ENCODE assay signal across 9 cellular contexts in genomic region chr1:145956361-145956760, GRCh38. TPM values are rescaled to one million over a fixed set of nuclear protein-coding genes. Genes with fewer than 3 reads are reported as not detected.
DNase-seq lines count a peak whose midpoint lies in the region; ATAC-seq and TF ChIP-seq lines count a peak whose summit lies in the region.
"Had no signal": no experiment of that assay in that cellular context is flagged by ENCODE, and none has a peak within 500 bp of the region (broad histone marks: within the 10 kb centered on the region; RNA-seq: fewer than 3 reads in every experiment).

No MANE protein-coding gene starts in this region.

- no peak for TF ChIP-seq CTCF in HFF-Myc (IDR thresholded peaks at IDR 0.05; ENCODE audit: low read depth, low read length, missing control alignments)

- no peak for ATAC-seq in activated CD8-positive, alpha-beta T cell treated with anti-CD3 and anti-CD28 coated beads, Interleukin-2, amount 10 ng/mL, durations not matched to agents 7 days and 5 days
- ATAC-seq in stimulated activated naive B cell treated with anti-CD40 and anti-IgM and Interleukin-4, amounts not matched to agents 10 μg/mL and 1 μg/mL and 100 μg/mL, for 72 hours (replicated peaks) = no peak
- no peak for ATAC-seq in GM18858 (IDR thresholded peaks at IDR 0.05; ENCODE audit: unreplicated experiment)

- DNase-seq in HFF-Myc (ENCODE audit: extremely low read depth, low read depth) (no peak), hippocampal formation (lab: John Stamatoyannopoulos, UW) (no peak)
- DNase-seq in activated CD8-positive, alpha-beta T cell treated with anti-CD3 and anti-CD28 coated beads, Interleukin-2, amount 10 ng/mL, durations not matched to agents 7 days and 5 days = no peak
- no peak for DNase-seq in stimulated activated naive B cell treated with anti-CD40 and anti-IgM and Interleukin-4, amounts not matched to agents 10 μg/mL and 1 μg/mL and 100 μg/mL, for 72 hours
- no peak for DNase-seq in stimulated activated CD4-positive, alpha-beta T cell treated with anti-CD3 and anti-CD28 coated beads, Interleukin-15, amount 100 ng/mL, for 24 hours
- DNase-seq: stimulated activated CD4-positive, alpha-beta T cell treated with anti-CD3 and anti-CD28 coated beads, Interleukin-4, amount 100 ng/mL, for 4 hours; SW 1271 had no signal

- H3K9ac ChIP-seq in iPS-20b (ENCODE audit: low read depth, low read length) = no peak overlapping the region

- H3K27ac ChIP-seq in iPS-20b (ENCODE audit: low read length) = no peak overlapping the region

- peaks cover 18% of the 10 kb centered on the region for H3K36me3 Mint-ChIP-seq in activated CD8-positive, alpha-beta T cell treated with anti-CD3 and anti-CD28 coated beads, Interleukin-2, amount 10 ng/mL, durations not matched to agents 7 days and 5 days (ENCODE audit: low read depth)
- H3K36me3 Mint-ChIP-seq in stimulated activated naive B cell treated with anti-CD40 and anti-IgM and Interleukin-4, amounts not matched to agents 10 μg/mL and 1 μg/mL and 100 μg/mL, for 72 hours = peaks cover 7 to 10% of the 10 kb centered on the region in 2 donors

- POLR2A ChIA-PET in activated CD8-positive, alpha-beta T cell treated with anti-CD3 and anti-CD28 coated beads, Interleukin-2, amount 10 ng/mL, durations not matched to agents 7 days and 5 days (lab: Charles Lee) = interaction anchor here (0.6 to 3.4 kb wide), 5 partner anchors 13 to 40 kb away, joined by 3 to 42 read pairs (median 4); partner anchors contain the start of genes PEX11B, RBM8A and TXNIP

- no peaks in the 10 kb centered on the region for H3K9me3 Mint-ChIP-seq in activated CD8-positive, alpha-beta T cell treated with anti-CD3 and anti-CD28 coated beads, Interleukin-2, amount 10 ng/mL, durations not matched to agents 7 days and 5 days (ENCODE audit: insufficient read depth)
- H3K9me3 Mint-ChIP-seq in stimulated activated naive B cell treated with anti-CD40 and anti-IgM and Interleukin-4, amounts not matched to agents 10 μg/mL and 1 μg/mL and 100 μg/mL, for 72 hours = no peaks in the 10 kb centered on the region

- H3K4me3 ChIP-seq in HFF-Myc (replicated peaks; ENCODE audit: low read depth, low read length) (peak overlapping the region; percentile 56), iPS-20b (ENCODE audit: low read length) (peak overlapping the region; percentile 81; the same call in 1 of the 2 replicates)

- peaks cover 5% of the 10 kb centered on the region; the same call in 1 of the 2 replicates for H3K4me1 ChIP-seq in iPS-20b (ENCODE audit: insufficient read depth, low read length)

- peak overlapping the region; percentile 85 for H3K4me3 Mint-ChIP-seq in activated CD8-positive, alpha-beta T cell treated with anti-CD3 and anti-CD28 coated beads, Interleukin-2, amount 10 ng/mL, durations not matched to agents 7 days and 5 days
- peak overlapping the region; percentile 82 to 85 for H3K4me3 Mint-ChIP-seq in stimulated activated naive B cell treated with anti-CD40 and anti-IgM and Interleukin-4, amounts not matched to agents 10 μg/mL and 1 μg/mL and 100 μg/mL, for 72 hours

- no peaks in the 10 kb centered on the region for H3K27me3 Mint-ChIP-seq in activated CD8-positive, alpha-beta T cell treated with anti-CD3 and anti-CD28 coated beads, Interleukin-2, amount 10 ng/mL, durations not matched to agents 7 days and 5 days (ENCODE audit: low read depth)
- no peaks in the 10 kb centered on the region for H3K27me3 Mint-ChIP-seq in stimulated activated naive B cell treated with anti-CD40 and anti-IgM and Interleukin-4, amounts not matched to agents 10 μg/mL and 1 μg/mL and 100 μg/mL, for 72 hours

- H3K27ac Mint-ChIP-seq in activated CD8-positive, alpha-beta T cell treated with anti-CD3 and anti-CD28 coated beads, Interleukin-2, amount 10 ng/mL, durations not matched to agents 7 days and 5 days = peak overlapping the region; percentile 84
- no peak overlapping the region for H3K27ac Mint-ChIP-seq in stimulated activated naive B cell treated with anti-CD40 and anti-IgM and Interleukin-4, amounts not matched to agents 10 μg/mL and 1 μg/mL and 100 μg/mL, for 72 hours

- H3K27me3 ChIP-seq in iPS-20b (ENCODE audit: insufficient read depth, low read length) = peaks cover 67% of the 10 kb centered on the region

- H3K36me3 ChIP-seq in iPS-20b (ENCODE audit: insufficient read depth, low read depth, low read length) = no peaks in the 10 kb centered on the region

- H3K4me1 Mint-ChIP-seq in activated CD8-positive, alpha-beta T cell treated with anti-CD3 and anti-CD28 coated beads, Interleukin-2, amount 10 ng/mL, durations not matched to agents 7 days and 5 days (ENCODE audit: low read depth) = peaks cover 60% of the 10 kb centered on the region
- H3K4me1 Mint-ChIP-seq in stimulated activated naive B cell treated with anti-CD40 and anti-IgM and Interleukin-4, amounts not matched to agents 10 μg/mL and 1 μg/mL and 100 μg/mL, for 72 hours = peaks cover 35 to 76% of the 10 kb centered on the region in 2 donors

- H3K9me3 ChIP-seq in iPS-20b (ENCODE audit: insufficient read depth, low read depth, low read length) = no peaks in the 10 kb centered on the region; the same call in 1 of the 2 replicates

- CTCF ChIA-PET in activated CD8-positive, alpha-beta T cell treated with anti-CD3 and anti-CD28 coated beads, Interleukin-2, amount 10 ng/mL, durations not matched to agents 7 days and 5 days (lab: Charles Lee) = interaction anchor here (1.0 to 7.3 kb wide), 5 partner anchors 13 to 111 kb away, joined by 3 to 46 read pairs (median 7); partner anchors contain the start of genes NUDT17 and RBM8A

RNA-seq across cellular contexts. Expression of gene LIX1L, which starts 1.5 kb away (rescaled TPM):
- total RNA-seq in activated CD8-positive, alpha-beta T cell treated with anti-CD3 and anti-CD28 coated beads, Interleukin-2, amount 10 ng/mL, durations not matched to agents 7 days and 5 days = 10 to 100 TPM; 45.8 to 48.4 TPM

RNA-seq across cellular contexts. Expression of gene ANKRD34A, which starts 8.0 kb away (rescaled TPM):
- total RNA-seq in activated CD8-positive, alpha-beta T cell treated with anti-CD3 and anti-CD28 coated beads, Interleukin-2, amount 10 ng/mL, durations not matched to agents 7 days and 5 days = 1 to 10 TPM; 1.8 to 2.4 TPM

RNA-seq across cellular contexts. Expression of gene POLR3GL, which starts 8.1 kb away (rescaled TPM):
- total RNA-seq in activated CD8-positive, alpha-beta T cell treated with anti-CD3 and anti-CD28 coated beads, Interleukin-2, amount 10 ng/mL, durations not matched to agents 7 days and 5 days = 10 to 100 TPM; 25.0 to 26.5 TPM

RNA-seq across cellular contexts. Expression of gene RBM8A, which starts 29.1 kb away (rescaled TPM):
- total RNA-seq in activated CD8-positive, alpha-beta T cell treated with anti-CD3 and anti-CD28 coated beads, Interleukin-2, amount 10 ng/mL, durations not matched to agents 7 days and 5 days = 100 to 1,000 TPM; 202 to 204 TPM

RNA-seq across cellular contexts. Expression of gene PEX11B, which starts 37.8 kb away (rescaled TPM):
- 10 to 100 TPM; 33.3 to 35.9 TPM for total RNA-seq in activated CD8-positive, alpha-beta T cell treated with anti-CD3 and anti-CD28 coated beads, Interleukin-2, amount 10 ng/mL, durations not matched to agents 7 days and 5 days
